In genomic region chr10:79239930-79240713, GRCh38 we compare ENCODE assay signal across 2 cellular contexts.
A peak's percentile ranks its signal among the peaks of the same experiment; 100 is the strongest.
TF ChIP-seq lines count a peak whose summit lies in the region.

No MANE protein-coding gene starts in this region.

TF ChIP-seq in GM23338, 12 proteins besides CTCF, POLR2A, EP300 and RAD21 (continued from another document):
- TF ChIP-seq ZNF462 (CRISPR knock-in tag; IDR thresholded peaks at IDR 0.05) (peak; percentile 37; the same call in 1 of the 2 replicates), EZH2 (IDR thresholded peaks at IDR 0.05; ENCODE audit: low read depth, unreplicated experiment) (no peak), ZNF114 (CRISPR knock-in tag; IDR thresholded peaks at IDR 0.05) (no peak), CREB1 (CRISPR knock-in tag; IDR thresholded peaks at IDR 0.05; ENCODE audit: low read depth) (no peak)

TF ChIP-seq in SK-N-SH, 30 proteins besides CTCF, POLR2A, EP300 and RAD21 (continued from another document):
- TF ChIP-seq USF1 (IDR thresholded peaks at IDR 0.05; ENCODE audit: borderline replicate concordance, low read depth) (no peak), NRF1 (IDR thresholded peaks at IDR 0.05; ENCODE audit: low read depth, low read length) (no peak), MAX (IDR thresholded peaks at IDR 0.05; ENCODE audit: low read depth) (peak; percentile 57; the same call in 1 of the 2 replicates)
